In genomic region chr6:5138995-5139827, GRCh38 we compare ENCODE assay signal across 19 cellular contexts.
"Had no signal": no experiment of that assay in that cellular context is flagged by ENCODE, and none has a peak within 500 bp of the region (broad histone marks: within the 10 kb centered on the region; RNA-seq: fewer than 3 reads in every experiment).

No MANE protein-coding gene starts in this region.

- DNase-seq: activated CD4-positive, alpha-beta T cell treated with anti-CD3 and anti-CD28 coated beads, Interleukin-2, amount 50 U/mL, for 1 hour; activated naive CD4-positive, alpha-beta T cell treated with Interleukin-2 at 50 U/mL for 16 hours; anterior cingulate cortex; brain microvascular endothelial cell; cortex of kidney; effector CD8-positive, alpha-beta T cell; foreskin melanocyte; left ventricle myocardium inferior; mesenchymal stem cell; natural killer cell; right cardiac atrium; stimulated activated naive CD8-positive, alpha-beta T cell treated with anti-CD3 and anti-CD28 coated beads, Interleukin-15, Interleukin-2, amounts not matched to agents 100 U/mL and 50 U/mL, for 24 hours; trophoblast cell had no signal

- H3K27ac ChIP-seq: brain microvascular endothelial cell, left ventricle myocardium inferior had no signal

- FAIRE-seq: islet of Langerhans had no signal

- H3K4me3 ChIP-seq: left ventricle myocardium inferior, smooth muscle cell had no signal

- H3K36me3 ChIP-seq: brain microvascular endothelial cell, left ventricle myocardium inferior had no signal

- H3K36me3 Mint-ChIP-seq: natural killer cell had no signal

- H3K4me1 Mint-ChIP-seq: activated T-helper 17 cell treated with anti-CD3 and anti-CD28 coated beads, Interleukin-2, amount 50 U/mL, for 72 hours; central memory CD8-positive, alpha-beta T cell had no signal

- H3K4me3 Mint-ChIP-seq: activated T-helper 17 cell treated with anti-CD3 and anti-CD28 coated beads, Interleukin-2, amount 50 U/mL, for 72 hours; central memory CD8-positive, alpha-beta T cell; natural killer cell; T-helper 2 cell treated with Interferon-gamma antibody and Interleukin-4, amounts not matched to agents 5 μg/mL and 100 μg/mL, for 36 hours had no signal

- ATAC-seq: activated T-helper 17 cell treated with anti-CD3 and anti-CD28 coated beads, Interleukin-2, amount 50 U/mL, for 72 hours; natural killer cell; right cardiac atrium; stimulated activated naive CD8-positive, alpha-beta T cell treated with anti-CD3 and anti-CD28 coated beads, Interleukin-15, Interleukin-2, amounts not matched to agents 100 U/mL and 50 U/mL, for 24 hours had no signal

- H3K9me3 ChIP-seq: left ventricle myocardium inferior had no signal

- H3K9me3 Mint-ChIP-seq: activated T-helper 17 cell treated with anti-CD3 and anti-CD28 coated beads, Interleukin-2, amount 50 U/mL, for 72 hours; central memory CD8-positive, alpha-beta T cell; natural killer cell; T-helper 2 cell treated with Interferon-gamma antibody and Interleukin-4, amounts not matched to agents 5 μg/mL and 100 μg/mL, for 36 hours had no signal

- H3K27me3 Mint-ChIP-seq: activated T-helper 17 cell treated with anti-CD3 and anti-CD28 coated beads, Interleukin-2, amount 50 U/mL, for 72 hours; central memory CD8-positive, alpha-beta T cell; progenitor cell of endocrine pancreas had no signal

- H3K27ac Mint-ChIP-seq: activated T-helper 17 cell treated with anti-CD3 and anti-CD28 coated beads, Interleukin-2, amount 50 U/mL, for 72 hours; natural killer cell; progenitor cell of endocrine pancreas; T-helper 2 cell treated with Interferon-gamma antibody and Interleukin-4, amounts not matched to agents 5 μg/mL and 100 μg/mL, for 36 hours had no signal

- H3K27me3 ChIP-seq: brain microvascular endothelial cell had no signal

- H3K4me2 ChIP-seq: smooth muscle cell had no signal
